Comparison of ENCODE assay signal across 13 cellular contexts in genomic region chr2:132582360-132582759, GRCh38.
DNase-seq lines count a peak whose midpoint lies in the region; FAIRE-seq and TF ChIP-seq lines count a peak whose summit lies in the region.
"Had no signal": no experiment of that assay in that cellular context is flagged by ENCODE, and none has a peak within 500 bp of the region (broad histone marks: within the 10 kb centered on the region; RNA-seq: fewer than 3 reads in every experiment).

No MANE protein-coding gene starts in this region.

- no peak overlapping the region for H3K4me3 ChIP-seq in astrocyte of the spinal cord (ENCODE audit: low read depth, low read length)
- no peak overlapping the region for H3K4me3 ChIP-seq in CD8-positive, alpha-beta memory T cell (ENCODE audit: low read length)
- H3K4me3 ChIP-seq: testis had no signal

- no peak for TF ChIP-seq CTCF in astrocyte of the spinal cord (IDR thresholded peaks at IDR 0.05; ENCODE audit: low read depth, low read length)

- no peak overlapping the region for H3K27ac Mint-ChIP-seq in CD8-positive, alpha-beta memory T cell
- H3K27ac Mint-ChIP-seq: CD14-positive monocyte; T-helper 1 cell treated with Interleukin-12 subunit alpha and Interleukin-12 subunit beta and Interleukin-4 antibody, amounts not matched to agents 30 μg/mL and 1 μg/mL, for 36 hours had no signal

- peak; percentile 36 for DNase-seq in G401 (ENCODE audit: low spot score)
- peak; percentile 75 for DNase-seq in NCI-H1092 (lab: John Stamatoyannopoulos, UW)
- peak; percentile 45 for DNase-seq in astrocyte of the spinal cord (ENCODE audit: low read depth, low spot score)
- peak; percentile 8 for DNase-seq in myocyte (ENCODE audit: low read depth)
- no peak for DNase-seq in HTR-8/SVneo (ENCODE audit: insufficient read length, low spot score)
- no peak for DNase-seq in mesenteric fat pad (ENCODE audit: low spot score)
- DNase-seq in CD8-positive, alpha-beta memory T cell = no peak
- DNase-seq in GM19240 (ENCODE audit: insufficient read length, low spot score) = no peak
- DNase-seq: activated CD4-positive, alpha-beta T cell treated with anti-CD3 and anti-CD28 coated beads, Interleukin-2, amount 50 U/mL, for 4 hours; activated effector memory CD4-positive, alpha-beta T cell treated with anti-CD3 and anti-CD28 coated beads, Interleukin-2, amount 50 U/mL, for 16 hours; testis had no signal

- peaks cover 2 to 6% of the 10 kb centered on the region in 2 donors for H3K27me3 Mint-ChIP-seq in CD8-positive, alpha-beta memory T cell

- H3K36me3 ChIP-seq in CD8-positive, alpha-beta memory T cell (ENCODE audit: insufficient read depth, low read length) = no peaks in the 10 kb centered on the region

- no peak for FAIRE-seq in HTR-8/SVneo (lab: Jason Lieb, UNC)

- no peak overlapping the region for H3K27ac ChIP-seq in CD8-positive, alpha-beta memory T cell (ENCODE audit: low read depth, low read length)
- H3K27ac ChIP-seq: testis had no signal

- H3K9me3 Mint-ChIP-seq in CD8-positive, alpha-beta memory T cell = peaks cover 0 to 5% (median 0%) of the 10 kb centered on the region in 5 donors
- H3K9me3 Mint-ChIP-seq: T-helper 1 cell treated with Interleukin-12 subunit alpha and Interleukin-12 subunit beta and Interleukin-4 antibody, amounts not matched to agents 30 μg/mL and 1 μg/mL, for 36 hours had no signal

- CTCF ChIA-PET in CD8-positive, alpha-beta memory T cell (lab: Charles Lee) = no interaction called here

- H3K36me3 Mint-ChIP-seq in CD8-positive, alpha-beta memory T cell = no peaks in the 10 kb centered on the region
- H3K36me3 Mint-ChIP-seq: CD14-positive monocyte had no signal

- no peaks in the 10 kb centered on the region for H3K4me1 ChIP-seq in CD8-positive, alpha-beta memory T cell (ENCODE audit: insufficient read depth, low read length)
- H3K4me1 ChIP-seq: testis had no signal

- POLR2A ChIA-PET in CD8-positive, alpha-beta memory T cell (lab: Charles Lee) = no interaction called here

- no peaks in the 10 kb centered on the region for H3K4me1 Mint-ChIP-seq in CD8-positive, alpha-beta memory T cell

- H3K27me3 ChIP-seq in CD8-positive, alpha-beta memory T cell (ENCODE audit: insufficient read depth, low read length, poor library complexity, severe bottlenecking) = no peaks in the 10 kb centered on the region
- H3K27me3 ChIP-seq: testis had no signal

- no peak overlapping the region for H3K4me3 Mint-ChIP-seq in CD8-positive, alpha-beta memory T cell
- H3K4me3 Mint-ChIP-seq: CD14-positive monocyte; T-helper 1 cell treated with Interleukin-12 subunit alpha and Interleukin-12 subunit beta and Interleukin-4 antibody, amounts not matched to agents 30 μg/mL and 1 μg/mL, for 36 hours had no signal

- H3K9me3 ChIP-seq in CD8-positive, alpha-beta memory T cell (ENCODE audit: low read length) = no peaks in the 10 kb centered on the region
- H3K9me3 ChIP-seq: testis had no signal

- in situ Hi-C loops in G401 (cut with HindIII; ENCODE audit: low sequenced_read_pairs) = no loop called here
- in situ Hi-C loops in astrocyte of the spinal cord (cut with HindIII; ENCODE audit: low sequenced_read_pairs) = no loop called here

Comparison
In these comparisons a context has a peak if more than half of its experiments do, and no peak if none do; other contexts are left out.
1. DNase-seq: peak in G401 (single experiment), NCI-H1092 (single experiment), astrocyte of the spinal cord (single experiment) and myocyte (single experiment); none in HTR-8/SVneo (single experiment), mesenteric fat pad (single experiment), CD8-positive, alpha-beta memory T cell (0 of 5) and GM19240 (single experiment).